Comparison of ENCODE assay signal across 35 cellular contexts in the genomic region with DNA sequence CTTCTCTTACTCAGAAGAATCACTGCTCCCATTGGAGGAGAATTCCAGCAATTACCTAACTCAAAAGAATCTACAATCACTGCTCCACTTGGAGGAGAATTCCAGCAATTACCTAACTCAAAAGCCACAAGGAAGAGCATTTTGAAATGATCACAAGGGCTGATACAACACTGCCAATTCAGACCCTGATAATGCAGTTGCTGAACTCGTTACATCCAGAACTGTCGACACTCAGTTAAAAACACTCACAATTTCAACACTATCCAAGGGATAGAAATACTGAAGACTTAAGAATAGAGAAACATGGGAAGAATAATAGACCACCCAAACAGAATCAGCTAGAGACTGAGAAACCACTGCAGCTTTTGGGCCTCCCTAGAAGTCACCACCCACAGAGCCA.
"Had no signal": no experiment of that assay in that cellular context is flagged by ENCODE, and none has a peak within 500 bp of the region (broad histone marks: within the 10 kb centered on the region; RNA-seq: fewer than 3 reads in every experiment).

No MANE protein-coding gene starts in this region.

- ATAC-seq: activated CD8-positive, alpha-beta memory T cell treated with anti-CD3 and anti-CD28 coated beads, Interleukin-2, amount 10 ng/mL, durations not matched to agents 7 days and 5 days; activated naive CD8-positive, alpha-beta T cell treated with anti-CD3 and anti-CD28 coated beads, Interleukin-2, amount 50 U/mL, for 24 hours; Right ventricle myocardium inferior had no signal

- H3K36me3 Mint-ChIP-seq: activated CD8-positive, alpha-beta memory T cell treated with anti-CD3 and anti-CD28 coated beads, Interleukin-2, amount 10 ng/mL, durations not matched to agents 7 days and 5 days; activated naive CD4-positive, alpha-beta T cell treated with anti-CD3 and anti-CD28 coated beads, Interleukin-2, amount 10 ng/mL, durations not matched to agents 7 days and 5 days; activated naive CD8-positive, alpha-beta T cell had no signal

- H3K4me3 ChIP-seq: PC-9, SK-N-MC had no signal

- H3K4me2 ChIP-seq: PC-9 had no signal

- H3K4me1 Mint-ChIP-seq: activated CD4-positive, alpha-beta memory T cell treated with anti-CD3 and anti-CD28 coated beads, Interleukin-2, amount 10 ng/mL, durations not matched to agents 7 days and 5 days; activated CD8-positive, alpha-beta memory T cell treated with anti-CD3 and anti-CD28 coated beads, Interleukin-2, amount 10 ng/mL, durations not matched to agents 7 days and 5 days; activated naive CD4-positive, alpha-beta T cell treated with anti-CD3 and anti-CD28 coated beads, Interleukin-2, amount 10 ng/mL, durations not matched to agents 7 days and 5 days; activated naive CD8-positive, alpha-beta T cell treated with anti-CD3 and anti-CD28 coated beads, Interleukin-2, amount 50 U/mL, for 24 hours; IgD-negative memory B cell had no signal

- H2AFZ ChIP-seq: PC-9 had no signal

- H3K4me3 Mint-ChIP-seq: activated CD4-positive, alpha-beta memory T cell treated with anti-CD3 and anti-CD28 coated beads, Interleukin-2, amount 10 ng/mL, durations not matched to agents 7 days and 5 days; activated CD8-positive, alpha-beta memory T cell treated with anti-CD3 and anti-CD28 coated beads, Interleukin-2, amount 10 ng/mL, durations not matched to agents 7 days and 5 days; activated naive CD4-positive, alpha-beta T cell treated with anti-CD3 and anti-CD28 coated beads, Interleukin-2, amount 10 ng/mL, durations not matched to agents 7 days and 5 days; activated naive CD8-positive, alpha-beta T cell; activated naive CD8-positive, alpha-beta T cell treated with anti-CD3 and anti-CD28 coated beads, Interleukin-2, amount 50 U/mL, for 24 hours; IgD-negative memory B cell had no signal

- DNase-seq: activated CD4-positive, alpha-beta memory T cell treated with anti-CD3 and anti-CD28 coated beads, Interleukin-2, amount 10 ng/mL, durations not matched to agents 7 days and 5 days; activated CD4-positive, alpha-beta T cell treated with anti-CD3 and anti-CD28 coated beads for 1 hour; activated CD4-positive, alpha-beta T cell treated with anti-CD3 and anti-CD28 coated beads for 48 hours; activated CD4-positive, CD25-positive, alpha-beta regulatory T cell; activated CD8-positive, alpha-beta memory T cell treated with anti-CD3 and anti-CD28 coated beads for 24 hours; activated CD8-positive, alpha-beta memory T cell treated with anti-CD3 and anti-CD28 coated beads, Interleukin-2, amount 10 ng/mL, durations not matched to agents 7 days and 5 days; activated CD8-positive, alpha-beta memory T cell treated with anti-CD3 and anti-CD28 coated beads, Interleukin-2, amount 50 U/mL, for 48 hours; activated effector memory CD4-positive, alpha-beta T cell treated with Interleukin-2 at 50 U/mL for 16 hours; activated naive CD4-positive, alpha-beta T cell treated with anti-CD3 and anti-CD28 coated beads, Interleukin-2, amount 10 ng/mL, durations not matched to agents 7 days and 5 days; activated naive CD8-positive, alpha-beta T cell treated with anti-CD3 and anti-CD28 coated beads, Interleukin-2, amount 50 U/mL, for 24 hours; activated T-cell treated with anti-CD3 and anti-CD28 coated beads, Interleukin-2, amount 50 U/mL, for 48 hours; amniotic stem cell; aorta; brain microvascular endothelial cell; Karpas-422; KBM-7; NCI-H1048; NCI-H1105 treated with DMSO at 0.1 percent for 48 hours; NCI-H1436; NCI-H1694 treated with DMSO at 0.1 percent for 48 hours; NCI-H2029; NCI-H2171; NCI-H510A; NCI-H526; NCI-H748 treated with DMSO at 0.1 percent for 48 hours; NK-92 treated with Interleukin-12 subunit alpha and Interleukin-12 subunit beta, amount 100 ng/mL, for 24 hours; PC-9; T-helper 2 cell; T1000; WERI-Rb-1 had no signal

- H3K36me3 ChIP-seq: brain microvascular endothelial cell, WERI-Rb-1 had no signal

- H3K27ac Mint-ChIP-seq: activated CD4-positive, alpha-beta memory T cell treated with anti-CD3 and anti-CD28 coated beads, Interleukin-2, amount 10 ng/mL, durations not matched to agents 7 days and 5 days; activated CD8-positive, alpha-beta memory T cell treated with anti-CD3 and anti-CD28 coated beads, Interleukin-2, amount 10 ng/mL, durations not matched to agents 7 days and 5 days; activated naive CD4-positive, alpha-beta T cell treated with anti-CD3 and anti-CD28 coated beads, Interleukin-2, amount 10 ng/mL, durations not matched to agents 7 days and 5 days; activated naive CD8-positive, alpha-beta T cell; activated naive CD8-positive, alpha-beta T cell treated with anti-CD3 and anti-CD28 coated beads, Interleukin-2, amount 50 U/mL, for 24 hours; IgD-negative memory B cell had no signal

- H3K27ac ChIP-seq: brain microvascular endothelial cell, PC-9, RWPE1, SK-N-MC, WERI-Rb-1 had no signal
